ENCODE assay signal across 10 cellular contexts in genomic region chr5:52856564-52856963, GRCh38.
DNase-seq lines count a peak whose midpoint lies in the region; ATAC-seq, FAIRE-seq and TF ChIP-seq lines count a peak whose summit lies in the region.
"Had no signal": no experiment of that assay in that cellular context is flagged by ENCODE, and none has a peak within 500 bp of the region (broad histone marks: within the 10 kb centered on the region; RNA-seq: fewer than 3 reads in every experiment).

No MANE protein-coding gene starts in this region.

- H3K4me3 ChIP-seq in gastroesophageal sphincter (no peak overlapping the region), mucosa of descending colon (no peak overlapping the region)
- H3K4me3 ChIP-seq: suprapubic skin had no signal

- CTCF ChIA-PET in activated CD4-positive, alpha-beta memory T cell treated with anti-CD3 and anti-CD28 coated beads for 36 hours (lab: Charles Lee) = no interaction called here

- TF ChIP-seq CTCF in gastroesophageal sphincter (IDR thresholded peaks at IDR 0.05) (no peak), mucosa of descending colon (IDR thresholded peaks at IDR 0.05) (no peak)

- POLR2A ChIA-PET in activated CD4-positive, alpha-beta memory T cell treated with anti-CD3 and anti-CD28 coated beads for 36 hours (lab: Charles Lee) = no interaction called here

- no peak overlapping the region for H3K4me3 Mint-ChIP-seq in activated CD4-positive, alpha-beta memory T cell treated with anti-CD3 and anti-CD28 coated beads for 36 hours
- H3K4me3 Mint-ChIP-seq: activated CD4-positive, alpha-beta memory T cell treated with anti-CD3 and anti-CD28 coated beads, Interleukin-2, amount 10 ng/mL, durations not matched to agents 7 days and 5 days had no signal

- H3K27ac ChIP-seq in gastroesophageal sphincter = peak overlapping the region in 3 of 4 donors; percentile 17 to 50 (median 46)
- H3K27ac ChIP-seq: suprapubic skin had no signal

- peaks cover 12 to 51% (median 16%) of the 10 kb centered on the region in 3 donors for H3K4me1 ChIP-seq in gastroesophageal sphincter
- no peaks in the 10 kb centered on the region for H3K4me1 ChIP-seq in mucosa of descending colon (ENCODE audit: low read depth)
- H3K4me1 ChIP-seq: suprapubic skin had no signal

- H3K9me3 Mint-ChIP-seq in activated CD4-positive, alpha-beta memory T cell treated with anti-CD3 and anti-CD28 coated beads for 36 hours = no peaks in the 10 kb centered on the region
- H3K9me3 Mint-ChIP-seq: activated CD4-positive, alpha-beta memory T cell treated with anti-CD3 and anti-CD28 coated beads, Interleukin-2, amount 10 ng/mL, durations not matched to agents 7 days and 5 days had no signal

- DNase-seq in H54 (ENCODE audit: insufficient read length, low spot score) (no peak), SW480 (ENCODE audit: low spot score) (no peak), NCI-H1436 treated with DMSO at 0.1 percent for 48 hours (lab: John Stamatoyannopoulos, UW) (no peak), mucosa of descending colon (no peak)
- DNase-seq in activated CD4-positive, alpha-beta memory T cell treated with anti-CD3 and anti-CD28 coated beads for 36 hours = no peak
- DNase-seq: activated CD4-positive, alpha-beta memory T cell treated with anti-CD3 and anti-CD28 coated beads, Interleukin-2, amount 10 ng/mL, durations not matched to agents 7 days and 5 days had no signal

- H3K27me3 Mint-ChIP-seq in activated CD4-positive, alpha-beta memory T cell treated with anti-CD3 and anti-CD28 coated beads for 36 hours = no peaks in the 10 kb centered on the region
- H3K27me3 Mint-ChIP-seq: activated CD4-positive, alpha-beta memory T cell treated with anti-CD3 and anti-CD28 coated beads, Interleukin-2, amount 10 ng/mL, durations not matched to agents 7 days and 5 days had no signal

- no peaks in the 10 kb centered on the region for H3K9me3 ChIP-seq in gastroesophageal sphincter
- H3K9me3 ChIP-seq in mucosa of descending colon = no peaks in the 10 kb centered on the region
- H3K9me3 ChIP-seq: suprapubic skin had no signal

- peaks cover 0 to 16% of the 10 kb centered on the region in 2 donors for H3K36me3 ChIP-seq in gastroesophageal sphincter
- no peaks in the 10 kb centered on the region for H3K36me3 ChIP-seq in mucosa of descending colon (ENCODE audit: low read depth)
- H3K36me3 ChIP-seq: suprapubic skin had no signal

- intact Hi-C loops in mucosa of descending colon (cut with DNase I, micrococcal nuclease) = no loop called here
- intact Hi-C loops in activated CD4-positive, alpha-beta memory T cell treated with anti-CD3 and anti-CD28 coated beads for 36 hours (cut with micrococcal nuclease) = no loop called here

- no peak overlapping the region for H3K27ac Mint-ChIP-seq in activated CD4-positive, alpha-beta memory T cell treated with anti-CD3 and anti-CD28 coated beads for 36 hours
- H3K27ac Mint-ChIP-seq: activated CD4-positive, alpha-beta memory T cell treated with anti-CD3 and anti-CD28 coated beads, Interleukin-2, amount 10 ng/mL, durations not matched to agents 7 days and 5 days had no signal

- TF ChIP-seq EP300 in gastroesophageal sphincter (IDR thresholded peaks at IDR 0.05) = no peak

- ATAC-seq in GM18511 (IDR thresholded peaks at IDR 0.05; ENCODE audit: unreplicated experiment) (peak; percentile 92), HG03571 (IDR thresholded peaks at IDR 0.05; ENCODE audit: unreplicated experiment) (peak; percentile 90), gastroesophageal sphincter (no peak), mucosa of descending colon (no peak)

- H3K36me3 Mint-ChIP-seq in activated CD4-positive, alpha-beta memory T cell treated with anti-CD3 and anti-CD28 coated beads for 36 hours = no peaks in the 10 kb centered on the region

- peak; percentile 52 for FAIRE-seq in H54 (lab: Jason Lieb, UNC)

- no peaks in the 10 kb centered on the region for H3K27me3 ChIP-seq in gastroesophageal sphincter
- H3K27me3 ChIP-seq: suprapubic skin had no signal

- TF ChIP-seq POLR2A in H54 (IDR thresholded peaks at IDR 0.05; ENCODE audit: low read depth, low read length) = no peak
- no peak for TF ChIP-seq POLR2A in gastroesophageal sphincter (IDR thresholded peaks at IDR 0.05)

- H3K4me1 Mint-ChIP-seq in activated CD4-positive, alpha-beta memory T cell treated with anti-CD3 and anti-CD28 coated beads for 36 hours (ENCODE audit: low read depth) = no peaks in the 10 kb centered on the region
- H3K4me1 Mint-ChIP-seq: activated CD4-positive, alpha-beta memory T cell treated with anti-CD3 and anti-CD28 coated beads, Interleukin-2, amount 10 ng/mL, durations not matched to agents 7 days and 5 days had no signal

- WGBS in gastroesophageal sphincter (ENCODE audit: low coverage in 1 of 2), 2 donors = 81 to 82% methylated on average over 2 to 3 of the region's 3 CpGs

Comparison
In these comparisons a context has a peak if more than half of its experiments do, and no peak if none do; other contexts are left out.
1. ATAC-seq: peak in GM18511 (single experiment) and HG03571 (single experiment); none in gastroesophageal sphincter (single experiment) and mucosa of descending colon (single experiment).